ENCODE assay signal across 17 cellular contexts in the genomic region with DNA sequence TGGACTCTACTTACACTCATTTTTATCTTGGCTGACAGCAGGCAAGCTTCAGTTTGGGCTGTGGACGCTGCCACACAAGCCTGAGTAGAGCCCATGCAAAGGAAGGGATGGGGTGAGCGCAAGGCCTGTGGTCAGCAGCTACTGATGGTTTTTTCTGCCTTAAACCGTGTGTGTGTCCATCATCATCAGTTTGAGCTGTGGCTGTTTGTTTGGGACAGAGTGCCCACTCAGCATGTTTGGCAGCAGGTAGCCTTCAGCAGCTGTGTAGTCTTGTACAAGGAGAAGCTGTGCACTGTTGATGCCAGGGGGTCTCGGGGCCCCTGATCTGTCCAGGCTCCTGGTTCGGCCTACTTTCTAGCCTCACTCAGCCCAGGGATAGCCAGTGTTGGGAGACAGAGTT. TPM values are rescaled to one million over a fixed set of nuclear protein-coding genes. Genes with fewer than 3 reads are reported as not detected.
DNase-seq lines count a peak whose midpoint lies in the region; ATAC-seq and TF ChIP-seq lines count a peak whose summit lies in the region.
"Had no signal": no experiment of that assay in that cellular context is flagged by ENCODE, and none has a peak within 500 bp of the region (broad histone marks: within the 10 kb centered on the region; RNA-seq: fewer than 3 reads in every experiment).

No MANE protein-coding gene starts in this region.

- no peaks in the 10 kb centered on the region for H3K9me3 Mint-ChIP-seq in CD4-positive, alpha-beta memory T cell
- H3K9me3 Mint-ChIP-seq in activated naive CD8-positive, alpha-beta T cell treated with anti-CD3 and anti-CD28 coated beads, Interleukin-2, amount 10 ng/mL, durations not matched to agents 7 days and 5 days, result no peaks in the 10 kb centered on the region
- H3K9me3 Mint-ChIP-seq in natural killer cell, result no peaks in the 10 kb centered on the region
- no peaks in the 10 kb centered on the region for H3K9me3 Mint-ChIP-seq in activated CD8-positive, alpha-beta memory T cell treated with anti-CD3 and anti-CD28 coated beads, Interleukin-2, amount 10 ng/mL, durations not matched to agents 7 days and 5 days (ENCODE audit: low read depth)

- H3K4me1 Mint-ChIP-seq in CD4-positive, alpha-beta memory T cell, result peaks cover 28 to 61% (median 48%) of the 10 kb centered on the region in 4 donors
- H3K4me1 Mint-ChIP-seq in activated naive CD8-positive, alpha-beta T cell treated with anti-CD3 and anti-CD28 coated beads, Interleukin-2, amount 10 ng/mL, durations not matched to agents 7 days and 5 days, result peaks cover 27% of the 10 kb centered on the region
- peaks cover 17 to 44% of the 10 kb centered on the region in 2 donors for H3K4me1 Mint-ChIP-seq in natural killer cell
- peaks cover 58% of the 10 kb centered on the region for H3K4me1 Mint-ChIP-seq in activated CD8-positive, alpha-beta memory T cell treated with anti-CD3 and anti-CD28 coated beads, Interleukin-2, amount 10 ng/mL, durations not matched to agents 7 days and 5 days

- H3K27ac ChIP-seq in CD4-positive, alpha-beta memory T cell (ENCODE audit: low read depth, low read length), result peak overlapping the region; percentile 7
- H3K27ac ChIP-seq: epithelial cell of prostate, heart right ventricle, lower lobe of right lung, prostate gland, suprapubic skin had no signal

- H3K4me3 ChIP-seq in CD4-positive, alpha-beta memory T cell (ENCODE audit: low read length in 2 of 2), result no peak overlapping the region
- peak overlapping the region; percentile 9; the same call in 1 of the 2 replicates for H3K4me3 ChIP-seq in HFF-Myc (replicated peaks; ENCODE audit: low read depth, low read length)
- H3K4me3 ChIP-seq: HAP-1, heart right ventricle, lower lobe of right lung, prostate gland, suprapubic skin had no signal

- no peaks in the 10 kb centered on the region for H3K27me3 Mint-ChIP-seq in CD4-positive, alpha-beta memory T cell
- no peaks in the 10 kb centered on the region for H3K27me3 Mint-ChIP-seq in activated naive CD8-positive, alpha-beta T cell treated with anti-CD3 and anti-CD28 coated beads, Interleukin-2, amount 10 ng/mL, durations not matched to agents 7 days and 5 days
- no peaks in the 10 kb centered on the region for H3K27me3 Mint-ChIP-seq in natural killer cell (ENCODE audit: low read depth in 2 of 2)
- no peaks in the 10 kb centered on the region for H3K27me3 Mint-ChIP-seq in activated CD8-positive, alpha-beta memory T cell treated with anti-CD3 and anti-CD28 coated beads, Interleukin-2, amount 10 ng/mL, durations not matched to agents 7 days and 5 days

- no peak for ATAC-seq in activated naive CD8-positive, alpha-beta T cell treated with anti-CD3 and anti-CD28 coated beads, Interleukin-2, amount 10 ng/mL, durations not matched to agents 7 days and 5 days (ENCODE audit: low read depth)
- ATAC-seq in natural killer cell (no peak), HG02798 (IDR thresholded peaks at IDR 0.05; ENCODE audit: poor library complexity, unreplicated experiment) (no peak)
- no peak for ATAC-seq in activated CD8-positive, alpha-beta memory T cell treated with anti-CD3 and anti-CD28 coated beads, Interleukin-2, amount 10 ng/mL, durations not matched to agents 7 days and 5 days
- ATAC-seq: heart right ventricle, lower lobe of right lung had no signal

- H3K27ac Mint-ChIP-seq in CD4-positive, alpha-beta memory T cell, result peak overlapping the region in 6 of 7 donors; percentile 18 to 89 (median 82)
- H3K27ac Mint-ChIP-seq in activated naive CD8-positive, alpha-beta T cell treated with anti-CD3 and anti-CD28 coated beads, Interleukin-2, amount 10 ng/mL, durations not matched to agents 7 days and 5 days, result peak overlapping the region; percentile 8
- H3K27ac Mint-ChIP-seq in natural killer cell, result peak overlapping the region; percentile 82
- no peak overlapping the region for H3K27ac Mint-ChIP-seq in activated CD8-positive, alpha-beta memory T cell treated with anti-CD3 and anti-CD28 coated beads, Interleukin-2, amount 10 ng/mL, durations not matched to agents 7 days and 5 days

- H3K4me3 Mint-ChIP-seq in CD4-positive, alpha-beta memory T cell, result peak overlapping the region in 5 of 8 donors; percentile 28 to 68 (median 52)
- H3K4me3 Mint-ChIP-seq in activated naive CD8-positive, alpha-beta T cell treated with anti-CD3 and anti-CD28 coated beads, Interleukin-2, amount 10 ng/mL, durations not matched to agents 7 days and 5 days, result no peak overlapping the region
- peak overlapping the region; percentile 69 for H3K4me3 Mint-ChIP-seq in natural killer cell
- H3K4me3 Mint-ChIP-seq in activated CD8-positive, alpha-beta memory T cell treated with anti-CD3 and anti-CD28 coated beads, Interleukin-2, amount 10 ng/mL, durations not matched to agents 7 days and 5 days, result no peak overlapping the region

- peaks cover 67% of the 10 kb centered on the region for H3K36me3 ChIP-seq in CD4-positive, alpha-beta memory T cell (ENCODE audit: insufficient read depth, low read length)
- H3K36me3 ChIP-seq: prostate gland had no signal

- peaks cover 63% of the 10 kb centered on the region for H3K4me1 ChIP-seq in CD4-positive, alpha-beta memory T cell (ENCODE audit: insufficient read depth, low read length)

- TF ChIP-seq CTCF in HFF-Myc (IDR thresholded peaks at IDR 0.05; ENCODE audit: low read depth, low read length, missing control alignments) (no peak), natural killer cell (IDR thresholded peaks at IDR 0.05) (no peak)

- no peak for DNase-seq in CD4-positive, alpha-beta memory T cell
- DNase-seq in HFF-Myc (ENCODE audit: extremely low read depth, low read depth) (no peak), natural killer cell (no peak), GF-D8 (lab: John Stamatoyannopoulos, UW) (no peak), dedifferentiated amniotic fluid mesenchymal stem cell (ENCODE audit: extremely low spot score) (no peak)
- no peak for DNase-seq in activated naive CD8-positive, alpha-beta T cell treated with anti-CD3 and anti-CD28 coated beads, Interleukin-2, amount 10 ng/mL, durations not matched to agents 7 days and 5 days
- DNase-seq in activated CD8-positive, alpha-beta memory T cell treated with anti-CD3 and anti-CD28 coated beads, Interleukin-2, amount 10 ng/mL, durations not matched to agents 7 days and 5 days, result no peak
- DNase-seq: heart right ventricle; KG1; lower lobe of right lung; NCI-H187; stimulated activated CD4-positive, alpha-beta T cell treated with anti-CD3 and anti-CD28 coated beads, Interleukin-4, amount 100 ng/mL, for 4 hours had no signal

- no peaks in the 10 kb centered on the region for H3K9me3 ChIP-seq in CD4-positive, alpha-beta memory T cell (ENCODE audit: control insufficient read depth in 1 of 2, low read length in 2 of 2)
- H3K9me3 ChIP-seq: heart right ventricle, lower lobe of right lung, prostate gland, suprapubic skin had no signal

- no peaks in the 10 kb centered on the region for H3K27me3 ChIP-seq in CD4-positive, alpha-beta memory T cell (ENCODE audit: insufficient read depth, low read length)
- H3K27me3 ChIP-seq: heart right ventricle, suprapubic skin had no signal

- CTCF ChIA-PET in CD4-positive, alpha-beta memory T cell (lab: Charles Lee; ENCODE audit: partially characterized antibody), result interaction anchor here (0.9 kb wide), 1 partner anchor 9 kb away, joined by 3 read pairs; a partner anchor contains a TSS
- CTCF ChIA-PET in activated CD8-positive, alpha-beta memory T cell treated with anti-CD3 and anti-CD28 coated beads, Interleukin-2, amount 10 ng/mL, durations not matched to agents 7 days and 5 days (lab: Charles Lee), result interaction anchor here (0.7 to 2.3 kb wide), 3 partner anchors 10 to 444 kb away, joined by 3 to 7 read pairs (median 3); a partner anchor contains a TSS

- peaks cover 32 to 63% of the 10 kb centered on the region in 2 donors for H3K36me3 Mint-ChIP-seq in CD4-positive, alpha-beta memory T cell
- H3K36me3 Mint-ChIP-seq in activated naive CD8-positive, alpha-beta T cell treated with anti-CD3 and anti-CD28 coated beads, Interleukin-2, amount 10 ng/mL, durations not matched to agents 7 days and 5 days, result peaks cover 21% of the 10 kb centered on the region
- peaks cover 6% of the 10 kb centered on the region for H3K36me3 Mint-ChIP-seq in natural killer cell
- H3K36me3 Mint-ChIP-seq in activated CD8-positive, alpha-beta memory T cell treated with anti-CD3 and anti-CD28 coated beads, Interleukin-2, amount 10 ng/mL, durations not matched to agents 7 days and 5 days, result peaks cover 30% of the 10 kb centered on the region

- intact Hi-C loops in CD4-positive, alpha-beta memory T cell (cut with micrococcal nuclease), result no loop called here
- intact Hi-C loops in natural killer cell (cut with micrococcal nuclease), result no loop called here

- POLR2A ChIA-PET in CD4-positive, alpha-beta memory T cell (lab: Charles Lee; ENCODE audit: partially characterized antibody), result interaction anchor here (0.5 to 3.2 kb wide), 2 partner anchors 9 to 826 kb away, joined by 3 to 15 read pairs; a partner anchor contains a TSS
- POLR2A ChIA-PET in activated naive CD8-positive, alpha-beta T cell treated with anti-CD3 and anti-CD28 coated beads, Interleukin-2, amount 10 ng/mL, durations not matched to agents 7 days and 5 days (lab: Charles Lee), result interaction anchor here (1.0 to 2.4 kb wide), 2 partner anchors 10 to 105 kb away, joined by 7 to 8 read pairs; a partner anchor contains a TSS

RNA-seq across cellular contexts. Expression of a gene that starts 3.5 kb away (rescaled TPM):
- 10 to 100 TPM; 38.3 to 39.9 TPM for total RNA-seq in CD4-positive, alpha-beta memory T cell
- 10 to 100 TPM in 1 of 2 donors, 1 to 10 TPM in 1; 9.9 to 28.2 TPM for polyA plus RNA-seq in CD4-positive, alpha-beta memory T cell
- 10 to 100 TPM; 30.5 to 32.6 TPM for total RNA-seq in activated naive CD8-positive, alpha-beta T cell treated with anti-CD3 and anti-CD28 coated beads, Interleukin-2, amount 10 ng/mL, durations not matched to agents 7 days and 5 days
- 10 to 100 TPM; 23.7 to 29.0 (median 28.6) TPM for total RNA-seq in natural killer cell
- total RNA-seq in activated CD8-positive, alpha-beta memory T cell treated with anti-CD3 and anti-CD28 coated beads, Interleukin-2, amount 10 ng/mL, durations not matched to agents 7 days and 5 days, result 10 to 100 TPM; 28.7 to 36.1 TPM

RNA-seq across cellular contexts. Expression of a gene that starts 9.4 kb away (rescaled TPM):
- total RNA-seq in CD4-positive, alpha-beta memory T cell, result 10 to 100 TPM; 74.8 to 79.0 TPM
- 10 to 100 TPM; 39.0 to 64.1 TPM for polyA plus RNA-seq in CD4-positive, alpha-beta memory T cell
- total RNA-seq in activated naive CD8-positive, alpha-beta T cell treated with anti-CD3 and anti-CD28 coated beads, Interleukin-2, amount 10 ng/mL, durations not matched to agents 7 days and 5 days, result 10 to 100 TPM; 86.2 to 88.2 TPM
- 10 to 100 TPM; 51.7 to 58.6 (median 58.3) TPM for total RNA-seq in natural killer cell
- total RNA-seq in activated CD8-positive, alpha-beta memory T cell treated with anti-CD3 and anti-CD28 coated beads, Interleukin-2, amount 10 ng/mL, durations not matched to agents 7 days and 5 days, result 100 to 1,000 TPM; 140 to 182 TPM

Comparison
In these comparisons a context has a peak if more than half of its experiments do, and no peak if none do; other contexts are left out.
1. H3K4me3 Mint-ChIP-seq: peak in CD4-positive, alpha-beta memory T cell (5 of 8) and natural killer cell (single experiment); none in activated naive CD8-positive, alpha-beta T cell treated with anti-CD3 and anti-CD28 coated beads, Interleukin-2, amount 10 ng/mL, durations not matched to agents 7 days and 5 days (single experiment) and activated CD8-positive, alpha-beta memory T cell treated with anti-CD3 and anti-CD28 coated beads, Interleukin-2, amount 10 ng/mL, durations not matched to agents 7 days and 5 days (single experiment).